Comparison of ENCODE assay signal across 14 cellular contexts in the genomic region with DNA sequence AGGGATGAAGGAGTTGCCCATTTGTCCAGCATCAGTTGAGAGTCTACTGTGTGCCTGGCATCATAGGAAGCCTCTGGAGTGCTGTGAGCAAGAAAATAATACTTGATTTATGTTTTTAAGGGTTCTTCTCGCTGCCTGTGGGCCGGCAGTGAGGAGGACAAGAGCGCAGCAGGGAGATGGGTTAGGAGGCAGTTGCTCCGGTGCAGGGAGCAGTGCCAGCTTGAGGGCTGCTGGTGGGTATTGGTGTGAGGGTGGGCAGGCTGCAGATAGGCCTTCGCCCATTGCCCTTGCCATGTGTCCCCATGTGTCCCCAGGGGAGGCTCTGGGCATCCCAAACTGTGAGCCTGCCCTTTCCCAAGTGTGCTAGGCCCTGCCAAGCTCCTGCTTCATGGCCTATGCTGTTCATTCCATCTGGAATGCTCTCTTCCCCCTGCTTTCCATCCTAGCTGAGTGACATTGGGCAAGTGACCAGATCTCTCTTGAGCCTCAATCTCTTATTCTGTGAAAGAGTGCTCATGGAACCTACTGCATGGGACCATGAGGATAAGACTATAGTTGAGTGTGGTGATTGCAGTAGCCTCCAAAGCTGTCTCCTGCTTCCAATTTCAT. TPM values are rescaled to one million over a fixed set of nuclear protein-coding genes. Genes with fewer than 3 reads are reported as not detected.
DNase-seq lines count a peak whose midpoint lies in the region; ATAC-seq and TF ChIP-seq lines count a peak whose summit lies in the region.
"Had no signal": no experiment of that assay in that cellular context is flagged by ENCODE, and none has a peak within 500 bp of the region (broad histone marks: within the 10 kb centered on the region; RNA-seq: fewer than 3 reads in every experiment).

No MANE protein-coding gene starts in this region.

- H3K4me1 Mint-ChIP-seq in activated CD4-positive, alpha-beta T cell treated with anti-CD3 and anti-CD28 coated beads, Interleukin-2, amount 10 ng/mL, durations not matched to agents 7 days and 5 days: peaks cover 64% of the 10 kb centered on the region
- H3K4me1 Mint-ChIP-seq in CD8-positive, alpha-beta T cell (ENCODE audit: low read depth): peaks cover 58% of the 10 kb centered on the region
- H3K4me1 Mint-ChIP-seq in central memory CD8-positive, alpha-beta T cell: peaks cover 94% of the 10 kb centered on the region
- H3K4me1 Mint-ChIP-seq in natural killer cell: peaks cover 0 to 71% of the 10 kb centered on the region in 2 donors

- H3K79me2 ChIP-seq in PC-9 (ENCODE audit: low read depth): no peaks in the 10 kb centered on the region

- POLR2A ChIA-PET in activated CD4-positive, alpha-beta T cell treated with anti-CD3 and anti-CD28 coated beads, Interleukin-2, amount 10 ng/mL, durations not matched to agents 7 days and 5 days (lab: Charles Lee): interaction anchor here (0.5 kb wide), 1 partner anchor 164 kb away, joined by 3 read pairs; no protein-coding TSS in a partner anchor
- POLR2A ChIA-PET in CD8-positive, alpha-beta T cell (lab: Charles Lee): interaction anchor here (1.1 kb wide), 1 partner anchor 18 kb away, joined by 5 read pairs; no protein-coding TSS in a partner anchor
- POLR2A ChIA-PET in PC-9 (lab: Charles Lee; ENCODE audit: unreplicated experiment): no interaction called here

- H3K27ac ChIP-seq in CD8-positive, alpha-beta T cell (ENCODE audit: low read depth, low read length): no peak overlapping the region
- H3K27ac ChIP-seq in PC-9: no peak overlapping the region
- H3K27ac ChIP-seq: Peyer's patch had no signal

- H3F3A ChIP-seq in PC-9 (ENCODE audit: insufficient read depth, low read depth): no peaks in the 10 kb centered on the region

- H3K36me3 ChIP-seq in CD8-positive, alpha-beta T cell (ENCODE audit: insufficient read depth, low read length): no peaks in the 10 kb centered on the region
- H3K36me3 ChIP-seq in PC-9 (ENCODE audit: low read depth): no peaks in the 10 kb centered on the region
- H3K36me3 ChIP-seq: Peyer's patch had no signal

- H3K36me3 Mint-ChIP-seq in activated CD4-positive, alpha-beta T cell treated with anti-CD3 and anti-CD28 coated beads, Interleukin-2, amount 10 ng/mL, durations not matched to agents 7 days and 5 days (ENCODE audit: low read depth): peaks cover 7% of the 10 kb centered on the region
- peaks cover 6% of the 10 kb centered on the region for H3K36me3 Mint-ChIP-seq in CD8-positive, alpha-beta T cell
- peaks cover 7% of the 10 kb centered on the region for H3K36me3 Mint-ChIP-seq in central memory CD8-positive, alpha-beta T cell (ENCODE audit: insufficient read depth)
- no peaks in the 10 kb centered on the region for H3K36me3 Mint-ChIP-seq in natural killer cell

- no TSS peak for BruUV-seq in PC-9 (replicated peaks; lab: Mats Ljungman, UMichigan)

- H3K27me3 Mint-ChIP-seq in activated CD4-positive, alpha-beta T cell treated with anti-CD3 and anti-CD28 coated beads, Interleukin-2, amount 10 ng/mL, durations not matched to agents 7 days and 5 days: no peaks in the 10 kb centered on the region
- no peaks in the 10 kb centered on the region for H3K27me3 Mint-ChIP-seq in CD8-positive, alpha-beta T cell (ENCODE audit: low read depth)
- no peaks in the 10 kb centered on the region for H3K27me3 Mint-ChIP-seq in central memory CD8-positive, alpha-beta T cell
- H3K27me3 Mint-ChIP-seq in natural killer cell (ENCODE audit: low read depth in 2 of 2): no peaks in the 10 kb centered on the region
- H3K27me3 Mint-ChIP-seq: activated B cell treated with CpG ODN at 0.5 μM for 24 hours, B cell had no signal

- TF ChIP-seq CTCF in CD8-positive, alpha-beta T cell (IDR thresholded peaks at IDR 0.05): no peak
- TF ChIP-seq CTCF in natural killer cell (IDR thresholded peaks at IDR 0.05) (no peak), PC-9 (conservative IDR thresholded peaks at IDR 0.05) (no peak)

- intact Hi-C loops in CD8-positive, alpha-beta T cell (cut with DNase I, micrococcal nuclease): no loop called here
- intact Hi-C loops in natural killer cell (cut with micrococcal nuclease): no loop called here
- intact Hi-C loops in PC-9 (cut with micrococcal nuclease; ENCODE audit: unreplicated experiment): no loop called here

- H3K27me3 ChIP-seq in CD8-positive, alpha-beta T cell (ENCODE audit: insufficient read depth, low read length): no peaks in the 10 kb centered on the region
- no peaks in the 10 kb centered on the region for H3K27me3 ChIP-seq in PC-9 (ENCODE audit: insufficient read depth, low read depth)
- H3K27me3 ChIP-seq: Peyer's patch had no signal

- ATAC-seq in CD8-positive, alpha-beta T cell: no peak
- ATAC-seq in central memory CD8-positive, alpha-beta T cell (replicated peaks; ENCODE audit: extremely low read depth, poor library complexity, severe bottlenecking): no peak
- no peak for ATAC-seq in natural killer cell
- ATAC-seq in GM19035 (IDR thresholded peaks at IDR 0.05; ENCODE audit: unreplicated experiment): no peak
- no peak for ATAC-seq in HG03175 (IDR thresholded peaks at IDR 0.05; ENCODE audit: unreplicated experiment)

- no peaks in the 10 kb centered on the region for H4K20me1 ChIP-seq in PC-9 (ENCODE audit: insufficient read depth)

- no peak overlapping the region for H3K4me3 Mint-ChIP-seq in activated CD4-positive, alpha-beta T cell treated with anti-CD3 and anti-CD28 coated beads, Interleukin-2, amount 10 ng/mL, durations not matched to agents 7 days and 5 days
- H3K4me3 Mint-ChIP-seq in CD8-positive, alpha-beta T cell: peak overlapping the region; percentile 27
- H3K4me3 Mint-ChIP-seq in central memory CD8-positive, alpha-beta T cell: peak overlapping the region; percentile 58
- H3K4me3 Mint-ChIP-seq in natural killer cell: peak overlapping the region; percentile 64
- H3K4me3 Mint-ChIP-seq: activated B cell treated with CpG ODN at 0.5 μM for 24 hours, B cell had no signal

- no peaks in the 10 kb centered on the region for H3K9me2 ChIP-seq in PC-9 (ENCODE audit: insufficient read depth)

- H3K4me2 ChIP-seq in PC-9: no peak overlapping the region

- no peaks in the 10 kb centered on the region for H3K9me3 Mint-ChIP-seq in activated CD4-positive, alpha-beta T cell treated with anti-CD3 and anti-CD28 coated beads, Interleukin-2, amount 10 ng/mL, durations not matched to agents 7 days and 5 days
- no peaks in the 10 kb centered on the region for H3K9me3 Mint-ChIP-seq in CD8-positive, alpha-beta T cell
- no peaks in the 10 kb centered on the region for H3K9me3 Mint-ChIP-seq in central memory CD8-positive, alpha-beta T cell
- no peaks in the 10 kb centered on the region for H3K9me3 Mint-ChIP-seq in natural killer cell
- H3K9me3 Mint-ChIP-seq: activated B cell treated with CpG ODN at 0.5 μM for 24 hours had no signal

- no peaks in the 10 kb centered on the region for H3K9me3 ChIP-seq in CD8-positive, alpha-beta T cell (ENCODE audit: low read length)
- H3K9me3 ChIP-seq in PC-9 (ENCODE audit: insufficient read depth, low read depth): no peaks in the 10 kb centered on the region
- H3K9me3 ChIP-seq: Peyer's patch had no signal

- H3K27ac Mint-ChIP-seq in activated CD4-positive, alpha-beta T cell treated with anti-CD3 and anti-CD28 coated beads, Interleukin-2, amount 10 ng/mL, durations not matched to agents 7 days and 5 days: peak overlapping the region; percentile 64
- H3K27ac Mint-ChIP-seq in CD8-positive, alpha-beta T cell: peak overlapping the region; percentile 19
- H3K27ac Mint-ChIP-seq in central memory CD8-positive, alpha-beta T cell (ENCODE audit: low read depth): peak overlapping the region; percentile 57
- peak overlapping the region; percentile 67 to 72 for H3K27ac Mint-ChIP-seq in natural killer cell
- H3K27ac Mint-ChIP-seq: activated B cell treated with CpG ODN at 0.5 μM for 24 hours, B cell had no signal

- no peak for DNase-seq in activated CD4-positive, alpha-beta T cell treated with anti-CD3 and anti-CD28 coated beads, Interleukin-2, amount 10 ng/mL, durations not matched to agents 7 days and 5 days
- no peak for DNase-seq in activated CD4-positive, alpha-beta T cell treated with anti-CD3 and anti-CD28 coated beads, Interleukin-2, amount 50 U/mL, for 4 hours
- no peak for DNase-seq in CD8-positive, alpha-beta T cell
- DNase-seq in central memory CD8-positive, alpha-beta T cell (ENCODE audit: low spot score in 2 of 2): no peak
- DNase-seq in natural killer cell: no peak
- no peak for DNase-seq in PC-9
- DNase-seq: activated B cell treated with CpG ODN at 0.5 μM for 24 hours; activated naive CD4-positive, alpha-beta T cell treated with anti-CD3 and anti-CD28 coated beads, Interleukin-2, amount 50 U/mL, for 16 hours; effector memory CD4-positive, alpha-beta T cell; NCI-H1105; Peyer's patch had no signal

- H3K4me1 ChIP-seq in CD8-positive, alpha-beta T cell (ENCODE audit: insufficient read depth, low read length): peaks cover 45% of the 10 kb centered on the region
- H3K4me1 ChIP-seq in PC-9 (replicated peaks; ENCODE audit: insufficient read depth): no peaks in the 10 kb centered on the region

- CTCF ChIA-PET in activated CD4-positive, alpha-beta T cell treated with anti-CD3 and anti-CD28 coated beads, Interleukin-2, amount 10 ng/mL, durations not matched to agents 7 days and 5 days (lab: Charles Lee): interaction anchor here (0.6 to 1.9 kb wide), 4 partner anchors 9 to 46 kb away, joined by 3 to 8 read pairs (median 4); no protein-coding TSS in a partner anchor
- CTCF ChIA-PET in CD8-positive, alpha-beta T cell (lab: Charles Lee): interaction anchor here (1.0 to 3.3 kb wide), 3 partner anchors 31 to 87 kb away, joined by 3 to 15 read pairs (median 4); no protein-coding TSS in a partner anchor
- CTCF ChIA-PET in PC-9 (lab: Charles Lee): no interaction called here

- H3K4me3 ChIP-seq in CD8-positive, alpha-beta T cell (ENCODE audit: low read depth, low read length): no peak overlapping the region
- H3K4me3 ChIP-seq in PC-9: no peak overlapping the region
- H3K4me3 ChIP-seq: Peyer's patch had no signal

- no peak overlapping the region for H2AFZ ChIP-seq in PC-9

RNA-seq across cellular contexts. Expression of gene BMAL1, which starts 19.8 kb away (rescaled TPM):
- total RNA-seq in activated CD4-positive, alpha-beta T cell treated with anti-CD3 and anti-CD28 coated beads, Interleukin-2, amount 10 ng/mL, durations not matched to agents 7 days and 5 days: 10 to 100 TPM; 32.0 to 36.9 TPM
- total RNA-seq in CD8-positive, alpha-beta T cell: 100 to 1,000 TPM; 109 to 119 TPM
- 100 to 1,000 TPM; 142 to 162 (median 145) TPM for total RNA-seq in natural killer cell
- 11.4 and 15.0 TPM in 2 replicates for total RNA-seq in PC-9 (2021)

Comparison
In these comparisons a context has a peak if more than half of its experiments do, and no peak if none do; other contexts are left out.
1. H3K27ac Mint-ChIP-seq: peak in every context shown above with its lines; median percentile 70 in natural killer cell; 64 in activated CD4-positive, alpha-beta T cell treated with anti-CD3 and anti-CD28 coated beads, Interleukin-2, amount 10 ng/mL, durations not matched to agents 7 days and 5 days; 57 in central memory CD8-positive, alpha-beta T cell; 19 in CD8-positive, alpha-beta T cell.